ENCODE assay signal across 12 cellular contexts in the genomic region with DNA sequence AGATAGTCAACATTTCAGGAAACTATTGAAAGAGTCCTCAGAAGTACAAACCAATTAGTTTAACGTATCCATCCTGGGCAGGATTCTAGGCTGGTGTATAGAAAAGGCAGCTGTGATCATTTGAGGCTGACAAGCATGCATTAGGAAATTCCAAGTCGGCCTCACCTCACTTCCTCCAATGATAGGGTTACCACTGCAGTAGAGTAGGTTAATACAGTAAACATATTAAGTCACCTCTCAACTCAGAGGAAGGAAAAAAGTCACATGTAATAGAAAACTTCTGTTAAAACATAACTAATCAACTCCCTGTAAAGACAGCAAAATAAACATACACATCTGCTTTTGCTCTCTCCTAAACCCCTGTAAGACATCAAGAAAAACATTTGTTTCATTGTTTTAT. TPM values are rescaled to one million over a fixed set of nuclear protein-coding genes. Genes with fewer than 3 reads are reported as not detected.
DNase-seq lines count a peak whose midpoint lies in the region; ATAC-seq and TF ChIP-seq lines count a peak whose summit lies in the region.
"Had no signal": no experiment of that assay in that cellular context is flagged by ENCODE, and none has a peak within 500 bp of the region (broad histone marks: within the 10 kb centered on the region; RNA-seq: fewer than 3 reads in every experiment).

No MANE protein-coding gene starts in this region.

- no peak for TF ChIP-seq POLR2A in upper lobe of left lung (IDR thresholded peaks at IDR 0.05)

- H3K4me1 ChIP-seq in left ventricle myocardium inferior (peaks cover 84% of the 10 kb centered on the region), left lung (peaks cover 29 to 80% of the 10 kb centered on the region in 2 donors), upper lobe of left lung (peaks cover 42 to 62% (median 55%) of the 10 kb centered on the region in 4 donors)

- intact Hi-C loops in left ventricle myocardium inferior (cut with micrococcal nuclease), result no loop called here
- intact Hi-C loops in Right ventricle myocardium inferior (cut with DNase I), result no loop called here
- intact Hi-C loops in activated T-helper 1 cell treated with anti-CD3 and anti-CD28 coated beads, Interleukin-12 subunit alpha, Interleukin-12 subunit beta, Interleukin-2, Interleukin-4 antibody, amounts not matched to agents 30 ng/mL and 10 ng/mL and 1 ng/mL, durations not matched to agents 14 hours and 24 hours and 36 hours (cut with micrococcal nuclease), result no loop called here
- intact Hi-C loops in left lung (cut with DNase I), result no loop called here

- no peaks in the 10 kb centered on the region for H3K36me3 ChIP-seq in left ventricle myocardium inferior
- H3K36me3 ChIP-seq in left lung, result no peaks in the 10 kb centered on the region
- no peaks in the 10 kb centered on the region for H3K36me3 ChIP-seq in upper lobe of left lung
- H3K36me3 ChIP-seq: gastroesophageal sphincter had no signal

- TF ChIP-seq EP300 in upper lobe of left lung (IDR thresholded peaks at IDR 0.05), result no peak

- no peak overlapping the region for H3K4me3 ChIP-seq in left ventricle myocardium inferior
- no peak overlapping the region for H3K4me3 ChIP-seq in left lung
- no peak overlapping the region for H3K4me3 ChIP-seq in upper lobe of left lung
- H3K4me3 ChIP-seq: gastroesophageal sphincter had no signal

- TF ChIP-seq CTCF in left ventricle myocardium inferior (IDR thresholded peaks at IDR 0.05; ENCODE audit: borderline replicate concordance) (no peak), left lung (IDR thresholded peaks at IDR 0.05) (no peak), upper lobe of left lung (IDR thresholded peaks at IDR 0.05) (no peak)

- H3K27me3 ChIP-seq in left ventricle myocardium inferior (ENCODE audit: low read depth), result no peaks in the 10 kb centered on the region
- H3K27me3 ChIP-seq in left lung, result no peaks in the 10 kb centered on the region
- H3K27me3 ChIP-seq in upper lobe of left lung, result no peaks in the 10 kb centered on the region
- H3K27me3 ChIP-seq: gastroesophageal sphincter had no signal

- H3K27me3 Mint-ChIP-seq in activated T-helper 1 cell treated with anti-CD3 and anti-CD28 coated beads, Interleukin-12 subunit alpha, Interleukin-12 subunit beta, Interleukin-2, Interleukin-4 antibody, amounts not matched to agents 30 ng/mL and 10 ng/mL and 1 ng/mL, durations not matched to agents 14 hours and 24 hours and 36 hours (ENCODE audit: insufficient read depth), result no peaks in the 10 kb centered on the region

- WGBS in upper lobe of left lung, 2 donors, result 26 to 27% methylated on average over 2 of the region's 2 CpGs

- no peaks in the 10 kb centered on the region for H3K36me3 Mint-ChIP-seq in activated T-helper 1 cell treated with anti-CD3 and anti-CD28 coated beads, Interleukin-12 subunit alpha, Interleukin-12 subunit beta, Interleukin-2, Interleukin-4 antibody, amounts not matched to agents 30 ng/mL and 10 ng/mL and 1 ng/mL, durations not matched to agents 14 hours and 24 hours and 36 hours (ENCODE audit: low read depth)
- H3K36me3 Mint-ChIP-seq: activated naive CD4-positive, alpha-beta T cell treated with anti-CD3 and anti-CD28 coated beads, Interleukin-2, amount 50 U/mL, for 72 hours had no signal

- H3K27ac ChIP-seq in left ventricle myocardium inferior (replicated peaks), result peak overlapping the region; percentile 5
- peak overlapping the region in 1 of 2 donors; percentile 49 for H3K27ac ChIP-seq in left lung
- H3K27ac ChIP-seq in upper lobe of left lung, result peak overlapping the region in 1 of 4 donors; percentile 22
- H3K27ac ChIP-seq: gastroesophageal sphincter had no signal

- peak overlapping the region; percentile 58 for H3K27ac Mint-ChIP-seq in activated T-helper 1 cell treated with anti-CD3 and anti-CD28 coated beads, Interleukin-12 subunit alpha, Interleukin-12 subunit beta, Interleukin-2, Interleukin-4 antibody, amounts not matched to agents 30 ng/mL and 10 ng/mL and 1 ng/mL, durations not matched to agents 14 hours and 24 hours and 36 hours

- H3K4me1 Mint-ChIP-seq in activated T-helper 1 cell treated with anti-CD3 and anti-CD28 coated beads, Interleukin-12 subunit alpha, Interleukin-12 subunit beta, Interleukin-2, Interleukin-4 antibody, amounts not matched to agents 30 ng/mL and 10 ng/mL and 1 ng/mL, durations not matched to agents 14 hours and 24 hours and 36 hours (ENCODE audit: low read depth), result peaks cover 56% of the 10 kb centered on the region

- H3K9me3 ChIP-seq in left ventricle myocardium inferior (replicated peaks), result no peaks in the 10 kb centered on the region
- H3K9me3 ChIP-seq in left lung, result no peaks in the 10 kb centered on the region
- H3K9me3 ChIP-seq in upper lobe of left lung, result no peaks in the 10 kb centered on the region
- H3K9me3 ChIP-seq: gastroesophageal sphincter had no signal

- no peaks in the 10 kb centered on the region for H3K9me3 Mint-ChIP-seq in activated T-helper 1 cell treated with anti-CD3 and anti-CD28 coated beads, Interleukin-12 subunit alpha, Interleukin-12 subunit beta, Interleukin-2, Interleukin-4 antibody, amounts not matched to agents 30 ng/mL and 10 ng/mL and 1 ng/mL, durations not matched to agents 14 hours and 24 hours and 36 hours
- H3K9me3 Mint-ChIP-seq: activated naive CD4-positive, alpha-beta T cell treated with anti-CD3 and anti-CD28 coated beads, Interleukin-2, amount 50 U/mL, for 72 hours had no signal

- DNase-seq in left ventricle myocardium inferior (no peak), Right ventricle myocardium inferior (ENCODE audit: missing footprints) (no peak), left lung (no peak), upper lobe of left lung (peak in 1 of 2 donors; percentile 51), HPDE6-E6E7 (ENCODE audit: extremely low spot score) (no peak)
- DNase-seq in activated T-helper 1 cell treated with anti-CD3 and anti-CD28 coated beads, Interleukin-12 subunit alpha, Interleukin-12 subunit beta, Interleukin-2, Interleukin-4 antibody, amounts not matched to agents 30 ng/mL and 10 ng/mL and 1 ng/mL, durations not matched to agents 14 hours and 24 hours and 36 hours (ENCODE audit: low spot score), result no peak
- DNase-seq: NCI-H1436; stimulated activated naive CD4-positive, alpha-beta T cell treated with Interleukin-2 at 50 U/mL for 16 hours had no signal

- no peak overlapping the region for H3K4me3 Mint-ChIP-seq in activated T-helper 1 cell treated with anti-CD3 and anti-CD28 coated beads, Interleukin-12 subunit alpha, Interleukin-12 subunit beta, Interleukin-2, Interleukin-4 antibody, amounts not matched to agents 30 ng/mL and 10 ng/mL and 1 ng/mL, durations not matched to agents 14 hours and 24 hours and 36 hours

- ATAC-seq in Right ventricle myocardium inferior, result no peak
- ATAC-seq in left lung, result peak; percentile 90
- ATAC-seq in upper lobe of left lung (ENCODE audit: low FRiP score in 2 of 2), result peak; percentile 42 to 62
- no peak for ATAC-seq in GM19328 (IDR thresholded peaks at IDR 0.05; ENCODE audit: unreplicated experiment)
- no peak for ATAC-seq in HG03135 (IDR thresholded peaks at IDR 0.05; ENCODE audit: unreplicated experiment)

RNA-seq across cellular contexts. Expression of gene MED13L, which starts 33.5 kb away (rescaled TPM):
- total RNA-seq in left ventricle myocardium inferior (55.0 TPM), Right ventricle myocardium inferior (59.8 TPM), left lung (100 to 1,000 TPM in 1 of 2 donors, 10 to 100 TPM in 1; 98.6 to 123 TPM), upper lobe of left lung (100 to 1,000 TPM in 5 of 6 donors, 10 to 100 TPM in 1; 96.6 to 178 (median 124) TPM)
- 65.5 and 66.1 TPM in 2 replicates for total RNA-seq in activated T-helper 1 cell treated with anti-CD3 and anti-CD28 coated beads, Interleukin-12 subunit alpha, Interleukin-12 subunit beta, Interleukin-2, Interleukin-4 antibody, amounts not matched to agents 30 ng/mL and 10 ng/mL and 1 ng/mL, durations not matched to agents 14 hours and 24 hours and 36 hours

Comparison
In these comparisons a context has a peak if more than half of its experiments do, and no peak if none do; other contexts are left out.
1. ATAC-seq: peak in left lung (single experiment) and upper lobe of left lung (2 of 2); none in Right ventricle myocardium inferior (single experiment), GM19328 (single experiment) and HG03135 (single experiment).